12 cellular contexts compared by ENCODE assay signal in the genomic region with DNA sequence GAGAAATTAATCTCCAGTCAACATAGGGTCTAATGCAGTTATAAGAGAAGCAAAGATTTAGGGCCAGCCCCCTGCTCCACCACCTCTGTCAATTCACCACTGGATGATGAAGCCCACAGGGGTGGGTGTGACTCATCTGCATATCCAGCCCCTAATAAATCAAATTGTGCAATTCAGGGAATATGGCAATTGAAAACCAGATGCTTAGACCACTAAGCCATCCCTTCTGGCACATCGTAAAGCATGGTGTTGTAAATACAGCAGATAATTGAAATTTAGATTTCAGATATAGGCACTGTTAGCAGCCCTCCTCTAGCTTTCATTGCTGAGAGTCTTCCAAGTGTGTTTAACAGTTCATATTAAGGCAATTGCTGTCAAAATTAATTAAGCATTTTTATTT.
"Had no signal": no experiment of that assay in that cellular context is flagged by ENCODE, and none has a peak within 500 bp of the region (broad histone marks: within the 10 kb centered on the region; RNA-seq: fewer than 3 reads in every experiment).

No MANE protein-coding gene starts in this region.

- H3K4me3 ChIP-seq: adrenal gland, right atrium auricular region, tibial nerve had no signal

- ATAC-seq: left colon; naive thymus-derived CD8-positive, alpha-beta T cell; stimulated activated effector memory CD8-positive, alpha-beta T cell treated with anti-CD3 and anti-CD28 coated beads, Interleukin-12 subunit alpha, Interleukin-12 subunit beta, amount 100 ng/mL, for 72 hours had no signal

- H3K4me1 ChIP-seq: adrenal gland had no signal

- H3K36me3 ChIP-seq: adrenal gland, right atrium auricular region, tibial nerve had no signal

- H3K27ac ChIP-seq: adrenal gland, right atrium auricular region, tibial nerve had no signal

- DNase-seq: activated CD4-positive, alpha-beta T cell treated with anti-CD3 and anti-CD28 coated beads, Interleukin-2, amount 50 U/mL, for 1 hour; activated CD4-positive, CD25-positive, alpha-beta regulatory T cell; activated naive CD4-positive, alpha-beta T cell treated with anti-CD3 and anti-CD28 coated beads, Interleukin-2, amount 50 U/mL, for 16 hours; adrenal gland; effector memory CD4-positive, alpha-beta T cell; glutamatergic neuron; left colon; naive thymus-derived CD8-positive, alpha-beta T cell; T-helper 2 cell had no signal

- H3K27me3 ChIP-seq: adrenal gland, right atrium auricular region, tibial nerve had no signal

- H3K9me3 ChIP-seq: adrenal gland, right atrium auricular region, tibial nerve had no signal
